In the genomic region with DNA sequence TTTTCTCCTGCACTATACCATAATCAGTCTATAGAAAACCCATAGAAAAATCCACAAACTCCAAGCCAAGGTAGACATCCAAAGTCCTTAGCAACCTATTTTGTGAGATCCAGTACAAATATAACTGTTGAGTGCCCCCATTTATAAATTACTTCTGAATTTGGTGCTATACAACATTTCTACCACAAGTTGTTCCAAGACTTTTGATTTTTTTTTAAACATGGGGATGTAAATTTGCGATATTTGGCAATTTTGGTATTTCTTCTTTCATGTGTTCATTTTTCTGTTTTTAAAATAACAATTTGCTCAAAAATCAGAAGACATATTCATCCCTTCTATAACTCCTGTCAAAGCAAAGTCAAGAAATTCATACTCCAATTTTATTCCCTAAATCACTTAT, we compare ENCODE assay signal across 21 cellular contexts.
"Had no signal": no experiment of that assay in that cellular context is flagged by ENCODE, and none has a peak within 500 bp of the region (broad histone marks: within the 10 kb centered on the region; RNA-seq: fewer than 3 reads in every experiment).

No MANE protein-coding gene starts in this region.

- H3K27me3 Mint-ChIP-seq: central memory CD8-positive, alpha-beta T cell; dendritic cell treated with granulocyte-macrophage colony-stimulating factor and Interleukin-4, amounts not matched to agents 40 ng/mL and 50 ng/mL, for 4 days; effector memory CD8-positive, alpha-beta T cell; naive B cell had no signal

- H3K27ac ChIP-seq: gastroesophageal sphincter, neutrophil, right atrium auricular region, uterus had no signal

- H3K4me1 Mint-ChIP-seq: central memory CD8-positive, alpha-beta T cell; naive B cell had no signal

- H3K4me1 ChIP-seq: gastroesophageal sphincter, right atrium auricular region, uterus had no signal

- H3K4me3 Mint-ChIP-seq: central memory CD8-positive, alpha-beta T cell; dendritic cell treated with granulocyte-macrophage colony-stimulating factor and Interleukin-4, amounts not matched to agents 40 ng/mL and 50 ng/mL, for 4 days; effector memory CD8-positive, alpha-beta T cell; naive B cell had no signal

- H3K9me3 Mint-ChIP-seq: nephron had no signal

- H3K36me3 ChIP-seq: gastroesophageal sphincter, neutrophil, right atrium auricular region, uterus had no signal

- H3K27me3 ChIP-seq: gastroesophageal sphincter, neutrophil, right atrium auricular region, uterus had no signal

- H3K4me3 ChIP-seq: gastroesophageal sphincter, lung, right atrium auricular region, uterus had no signal

- H3K9me3 ChIP-seq: gastroesophageal sphincter, neutrophil, uterus had no signal

- H3K27ac Mint-ChIP-seq: dendritic cell treated with granulocyte-macrophage colony-stimulating factor and Interleukin-4, amounts not matched to agents 40 ng/mL and 50 ng/mL, for 4 days; effector memory CD8-positive, alpha-beta T cell; naive B cell had no signal

- H3K36me3 Mint-ChIP-seq: naive B cell had no signal

- DNase-seq: effector memory CD8-positive, alpha-beta T cell; foreskin fibroblast; head of caudate nucleus; hippocampal formation; left colon; left ventricle myocardium superior; mesenchymal stem cell; naive B cell; posterior cingulate gyrus; small intestine; stimulated activated CD4-positive, alpha-beta T cell treated with anti-CD3 and anti-CD28 coated beads, Interleukin-2, amount 100 ng/mL, for 48 hours; stimulated activated naive CD4-positive, alpha-beta T cell treated with Interleukin-2 at 50 U/mL for 16 hours; trophoblast cell; uterus had no signal
